In genomic region chr1:84467298-84467697, GRCh38 we compare ENCODE assay signal across 18 cellular contexts.
"Had no signal": no experiment of that assay in that cellular context is flagged by ENCODE, and none has a peak within 500 bp of the region (broad histone marks: within the 10 kb centered on the region; RNA-seq: fewer than 3 reads in every experiment).

No MANE protein-coding gene starts in this region.

- H3K27ac ChIP-seq: colonic mucosa, esophagus squamous epithelium, left lung, ovary, psoas muscle, right lobe of liver, thoracic aorta, tibial nerve, upper lobe of left lung had no signal

- ATAC-seq: left lung; natural killer cell; psoas muscle; right lobe of liver; stimulated activated naive B cell treated with anti-CD40 and anti-IgM and Interleukin-4, amounts not matched to agents 10 μg/mL and 1 μg/mL and 100 μg/mL, for 72 hours had no signal

- DNase-seq: colonic mucosa; effector CD8-positive, alpha-beta T cell; endodermal cell; esophagus squamous epithelium; left lung; natural killer cell; occipital lobe; ovary; posterior cingulate gyrus; psoas muscle; right lobe of liver; small intestine; stimulated activated CD4-positive, alpha-beta T cell treated with anti-CD3 and anti-CD28 coated beads, Interleukin-15, amount 100 ng/mL, for 24 hours; stimulated activated CD4-positive, alpha-beta T cell treated with anti-CD3 and anti-CD28 coated beads, Interleukin-2, amount 100 ng/mL, for 48 hours; stimulated activated naive B cell treated with anti-CD40 and anti-IgM and Interleukin-4, amounts not matched to agents 10 μg/mL and 1 μg/mL and 100 μg/mL, for 72 hours; upper lobe of left lung had no signal

- H3K9me3 ChIP-seq: colonic mucosa, esophagus squamous epithelium, left lung, ovary, psoas muscle, right lobe of liver, thoracic aorta, tibial nerve, upper lobe of left lung had no signal

- H3K27me3 ChIP-seq: colonic mucosa, ovary, upper lobe of left lung had no signal

- H3K4me3 ChIP-seq: colonic mucosa, esophagus squamous epithelium, left lung, ovary, psoas muscle, right lobe of liver, thoracic aorta, tibial nerve, upper lobe of left lung had no signal

- H3K4me1 ChIP-seq: colonic mucosa, esophagus squamous epithelium, left lung, psoas muscle, right lobe of liver, tibial nerve, upper lobe of left lung had no signal

- H3K36me3 ChIP-seq: colonic mucosa, esophagus squamous epithelium, left lung, ovary, right lobe of liver, thoracic aorta, tibial nerve, upper lobe of left lung had no signal
